In the genomic region with DNA sequence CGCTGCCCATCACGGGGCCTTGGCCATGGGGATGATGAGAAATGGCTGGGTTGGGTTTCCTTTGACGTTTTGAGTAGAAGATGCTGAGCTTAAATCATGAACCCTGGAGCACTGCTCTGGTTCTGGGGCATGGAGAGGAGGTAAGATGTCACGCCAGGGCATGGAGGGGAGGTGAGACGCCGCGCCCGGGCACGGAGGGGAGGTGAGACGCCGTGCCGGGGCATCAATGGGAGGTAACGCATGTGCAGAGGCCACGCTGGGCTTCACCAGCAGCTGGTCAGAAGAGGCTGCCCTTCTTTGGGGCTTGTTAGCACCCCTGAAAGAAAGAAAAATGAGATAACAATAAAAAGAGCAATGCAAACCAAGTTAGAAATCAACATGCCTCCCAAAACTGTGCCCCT, we compare ENCODE assay signal across 24 cellular contexts.
"Had no signal": no experiment of that assay in that cellular context is flagged by ENCODE, and none has a peak within 500 bp of the region (broad histone marks: within the 10 kb centered on the region; RNA-seq: fewer than 3 reads in every experiment).

No MANE protein-coding gene starts in this region.

- DNase-seq: activated CD8-positive, alpha-beta memory T cell treated with anti-CD3 and anti-CD28 coated beads for 24 hours; activated naive CD4-positive, alpha-beta T cell treated with anti-CD3 and anti-CD28 coated beads for 36 hours; activated naive CD8-positive, alpha-beta T cell treated with anti-CD3 and anti-CD28 coated beads, Interleukin-2, amount 10 ng/mL, durations not matched to agents 7 days and 5 days; activated T-cell treated with anti-CD3 and anti-CD28 coated beads, Interleukin-2, amount 50 U/mL, for 48 hours; amniotic stem cell; dorsolateral prefrontal cortex; heart left ventricle; left colon; lower lobe of right lung; naive thymus-derived CD8-positive, alpha-beta T cell; small intestine; stimulated activated CD8-positive, alpha-beta memory T cell treated with anti-CD3 and anti-CD28 coated beads, Interleukin-4, amount 100 ng/mL, for 48 hours; stimulated activated naive CD4-positive, alpha-beta T cell treated with Interleukin-2 at 50 U/mL for 16 hours; substantia nigra; thyroid gland; upper lobe of right lung had no signal

- H3K27me3 ChIP-seq: breast epithelium, thyroid gland had no signal

- H3K27ac ChIP-seq: breast epithelium, dorsolateral prefrontal cortex, epithelial cell of prostate, heart left ventricle, lower lobe of right lung, parathyroid adenoma, SK-N-MC, thyroid gland, upper lobe of right lung, VCaP had no signal

- H3K27ac Mint-ChIP-seq: activated naive CD4-positive, alpha-beta T cell treated with anti-CD3 and anti-CD28 coated beads for 36 hours; activated naive CD8-positive, alpha-beta T cell treated with anti-CD3 and anti-CD28 coated beads, Interleukin-2, amount 10 ng/mL, durations not matched to agents 7 days and 5 days; naive thymus-derived CD8-positive, alpha-beta T cell had no signal

- H3K36me3 ChIP-seq: breast epithelium, heart left ventricle, lower lobe of right lung, thyroid gland, upper lobe of right lung had no signal

- H3K4me3 Mint-ChIP-seq: activated naive CD4-positive, alpha-beta T cell treated with anti-CD3 and anti-CD28 coated beads for 36 hours; activated naive CD8-positive, alpha-beta T cell treated with anti-CD3 and anti-CD28 coated beads, Interleukin-2, amount 10 ng/mL, durations not matched to agents 7 days and 5 days; central memory CD8-positive, alpha-beta T cell; naive thymus-derived CD8-positive, alpha-beta T cell had no signal

- H3K36me3 Mint-ChIP-seq: activated naive CD8-positive, alpha-beta T cell treated with anti-CD3 and anti-CD28 coated beads, Interleukin-2, amount 10 ng/mL, durations not matched to agents 7 days and 5 days; naive thymus-derived CD8-positive, alpha-beta T cell had no signal

- H3K4me3 ChIP-seq: breast epithelium, dorsolateral prefrontal cortex, heart left ventricle, lower lobe of right lung, SK-N-MC, thyroid gland, upper lobe of right lung had no signal

- H3K9me3 Mint-ChIP-seq: activated naive CD4-positive, alpha-beta T cell treated with anti-CD3 and anti-CD28 coated beads for 36 hours; activated naive CD8-positive, alpha-beta T cell treated with anti-CD3 and anti-CD28 coated beads, Interleukin-2, amount 10 ng/mL, durations not matched to agents 7 days and 5 days; central memory CD8-positive, alpha-beta T cell had no signal

- H3K4me1 ChIP-seq: breast epithelium, heart left ventricle, lower lobe of right lung, parathyroid adenoma, upper lobe of right lung had no signal

- H3K9ac ChIP-seq: parathyroid adenoma had no signal

- H3K9me3 ChIP-seq: breast epithelium, heart left ventricle, lower lobe of right lung, thyroid gland, upper lobe of right lung had no signal

- ATAC-seq: activated CD4-positive, CD25-positive, alpha-beta regulatory T cell treated with anti-CD3 and anti-CD28 coated beads, Interleukin-2, amount 50 U/mL, for 24 hours; left colon; lower lobe of right lung; naive thymus-derived CD8-positive, alpha-beta T cell; sciatic nerve; upper lobe of right lung had no signal

- H3K4me1 Mint-ChIP-seq: activated naive CD8-positive, alpha-beta T cell treated with anti-CD3 and anti-CD28 coated beads, Interleukin-2, amount 10 ng/mL, durations not matched to agents 7 days and 5 days; central memory CD8-positive, alpha-beta T cell had no signal
